ENCODE assay signal across 3 cellular contexts in genomic region chr2:131590366-131590765, GRCh38.
"Had no signal": no experiment of that assay in that cellular context is flagged by ENCODE, and none has a peak within 500 bp of the region (broad histone marks: within the 10 kb centered on the region; RNA-seq: fewer than 3 reads in every experiment).

No MANE protein-coding gene starts in this region.

- H3K4me3 ChIP-seq: GM12878 had no signal

- DNase-seq: GDM1, GF-D8 had no signal
